22 cellular contexts compared by ENCODE assay signal in genomic region chr4:154560824-154561231, GRCh38. TPM values are rescaled to one million over a fixed set of nuclear protein-coding genes. Genes with fewer than 3 reads are reported as not detected.
DNase-seq lines count a peak whose midpoint lies in the region; ATAC-seq, FAIRE-seq and TF ChIP-seq lines count a peak whose summit lies in the region.
"Had no signal": no experiment of that assay in that cellular context is flagged by ENCODE, and none has a peak within 500 bp of the region (broad histone marks: within the 10 kb centered on the region; RNA-seq: fewer than 3 reads in every experiment).

No MANE protein-coding gene starts in this region.

- H4K20me1 ChIP-seq in fibroblast of lung (ENCODE audit: control insufficient read depth, extremely low read depth, insufficient read depth, low read length) (no peaks in the 10 kb centered on the region), osteoblast (ENCODE audit: insufficient read depth, low read length) (no peaks in the 10 kb centered on the region)
- H4K20me1 ChIP-seq: BLaER1 had no signal

- H3K4me3 Mint-ChIP-seq in glutamatergic neuron (ENCODE audit: unreplicated experiment): no peak overlapping the region
- no peak overlapping the region for H3K4me3 Mint-ChIP-seq in natural killer cell
- H3K4me3 Mint-ChIP-seq: activated CD8-positive, alpha-beta T cell treated with anti-CD3 and anti-CD28 coated beads, Interleukin-2, amount 10 ng/mL, durations not matched to agents 7 days and 5 days; GM23338; mesothelial cell of epicardium had no signal

- no peak for ATAC-seq in left colon
- ATAC-seq in natural killer cell: no peak
- ATAC-seq: activated CD8-positive, alpha-beta T cell treated with anti-CD3 and anti-CD28 coated beads, Interleukin-2, amount 10 ng/mL, durations not matched to agents 7 days and 5 days; GM23338 had no signal

- no peaks in the 10 kb centered on the region for H3K4me1 ChIP-seq in fibroblast of lung (ENCODE audit: control insufficient read depth, extremely low read depth, insufficient read depth, low read length)
- H3K4me1 ChIP-seq in osteoblast (ENCODE audit: insufficient read depth, low read length): peaks cover 17% of the 10 kb centered on the region
- H3K4me1 ChIP-seq: BLaER1, tibial nerve had no signal

- H3K27ac ChIP-seq in fibroblast of lung (ENCODE audit: insufficient read depth, low read length) (no peak overlapping the region), osteoblast (ENCODE audit: low read depth, low read length) (no peak overlapping the region)
- H3K27ac ChIP-seq: BLaER1, epithelial cell of prostate, tibial nerve had no signal

- FAIRE-seq in RCC 7860 (lab: Jason Lieb, UNC): peak; percentile 60
- FAIRE-seq: GM19239 had no signal

- no peaks in the 10 kb centered on the region for H3K36me3 Mint-ChIP-seq in glutamatergic neuron (ENCODE audit: unreplicated experiment)
- H3K36me3 Mint-ChIP-seq in natural killer cell: no peaks in the 10 kb centered on the region
- H3K36me3 Mint-ChIP-seq: mesothelial cell of epicardium had no signal

- H3K27me3 Mint-ChIP-seq in glutamatergic neuron (ENCODE audit: unreplicated experiment) (peaks cover 1% of the 10 kb centered on the region), natural killer cell (ENCODE audit: low read depth in 2 of 2) (peaks cover 3 to 17% of the 10 kb centered on the region in 2 donors)

- H3K4me1 Mint-ChIP-seq in glutamatergic neuron (ENCODE audit: low read depth, unreplicated experiment) (no peaks in the 10 kb centered on the region), natural killer cell (no peaks in the 10 kb centered on the region)
- H3K4me1 Mint-ChIP-seq: GM23338 had no signal

- H3K4me2 ChIP-seq in fibroblast of lung (ENCODE audit: extremely low read depth, insufficient read depth, low read length) (no peak overlapping the region), osteoblast (ENCODE audit: insufficient read depth, low read length) (peak overlapping the region; percentile 11)
- H3K4me2 ChIP-seq: BLaER1, GM23338 had no signal

- no peaks in the 10 kb centered on the region for H3K9me3 Mint-ChIP-seq in glutamatergic neuron (ENCODE audit: unreplicated experiment)
- H3K9me3 Mint-ChIP-seq in natural killer cell: no peaks in the 10 kb centered on the region
- H3K9me3 Mint-ChIP-seq: GM23338, mesothelial cell of epicardium had no signal

- peak; percentile 30 for DNase-seq in Daoy (ENCODE audit: low read depth)
- peak; percentile 72 for DNase-seq in RCC 7860 (ENCODE audit: low spot score)
- DNase-seq in fibroblast of lung (ENCODE audit: low read depth in 2 of 2): peak; percentile 32 to 98
- DNase-seq in osteoblast (ENCODE audit: insufficient read length, low spot score, missing footprints): no peak
- no peak for DNase-seq in glutamatergic neuron
- no peak for DNase-seq in left colon
- DNase-seq in natural killer cell: no peak
- no peak for DNase-seq in NCI-H2171 (lab: John Stamatoyannopoulos, UW)
- DNase-seq: activated CD8-positive, alpha-beta T cell treated with anti-CD3 and anti-CD28 coated beads, Interleukin-2, amount 10 ng/mL, durations not matched to agents 7 days and 5 days; activated gamma-delta T cell; DMS79; NK-92 treated with Interleukin-12 subunit alpha and Interleukin-12 subunit beta, amount 100 ng/mL, for 24 hours; stimulated activated CD4-positive, alpha-beta T cell treated with anti-CD3 and anti-CD28 coated beads, Interleukin-15, amount 100 ng/mL, for 24 hours had no signal

- H3K9ac ChIP-seq in fibroblast of lung (ENCODE audit: insufficient read depth, low read length): no peak overlapping the region
- H3K9ac ChIP-seq: BLaER1 had no signal

- intact Hi-C loops in left colon (cut with DNase I, micrococcal nuclease) (no loop called here), natural killer cell (cut with micrococcal nuclease) (no loop called here)

- H3K9me3 ChIP-seq in fibroblast of lung (ENCODE audit: control insufficient read depth, insufficient read depth, low read depth, low read length) (no peaks in the 10 kb centered on the region), osteoblast (ENCODE audit: low read depth, low read length) (no peaks in the 10 kb centered on the region)
- H3K9me3 ChIP-seq: BLaER1, tibial nerve had no signal

- H3K27ac Mint-ChIP-seq in glutamatergic neuron (ENCODE audit: unreplicated experiment): no peak overlapping the region
- H3K27ac Mint-ChIP-seq in natural killer cell: no peak overlapping the region
- H3K27ac Mint-ChIP-seq: activated CD8-positive, alpha-beta T cell treated with anti-CD3 and anti-CD28 coated beads, Interleukin-2, amount 10 ng/mL, durations not matched to agents 7 days and 5 days; GM23338 had no signal

- H3K27me3 ChIP-seq in fibroblast of lung (ENCODE audit: control insufficient read depth, insufficient read depth, low read length) (no peaks in the 10 kb centered on the region), osteoblast (ENCODE audit: insufficient read depth, low read length) (no peaks in the 10 kb centered on the region)
- H3K27me3 ChIP-seq: BLaER1, tibial nerve had no signal

- no peak overlapping the region for H2AFZ ChIP-seq in fibroblast of lung (ENCODE audit: low read length)
- no peak overlapping the region for H2AFZ ChIP-seq in osteoblast (ENCODE audit: low read length)
- H2AFZ ChIP-seq: GM23338 had no signal

- TF ChIP-seq CTCF in fibroblast of lung (conservative IDR thresholded peaks at IDR 0.05 in 1 of 2, IDR thresholded peaks at IDR 0.05 in 1 of 2; ENCODE audit: low read depth in 1 of 2, low read length in 2 of 2) (no peak), osteoblast (IDR thresholded peaks at IDR 0.05; ENCODE audit: extremely low read depth, low read depth, low read length) (no peak), glutamatergic neuron (IDR thresholded peaks at IDR 0.05; ENCODE audit: partially characterized antibody, unreplicated experiment) (no peak), natural killer cell (IDR thresholded peaks at IDR 0.05) (no peak)

- H3K36me3 ChIP-seq in fibroblast of lung (ENCODE audit: control insufficient read depth, insufficient read depth, low read length) (no peaks in the 10 kb centered on the region), osteoblast (ENCODE audit: insufficient read depth, low read length) (no peaks in the 10 kb centered on the region)
- H3K36me3 ChIP-seq: BLaER1, tibial nerve had no signal

- H3K79me2 ChIP-seq in fibroblast of lung (ENCODE audit: control insufficient read depth, insufficient read depth, low read length): no peaks in the 10 kb centered on the region
- no peaks in the 10 kb centered on the region for H3K79me2 ChIP-seq in osteoblast (ENCODE audit: insufficient read depth, low read length)

- no peak overlapping the region for H3K4me3 ChIP-seq in fibroblast of lung (replicated peaks in 1 of 4; ENCODE audit: control extremely low read depth in 1 of 4, insufficient read depth in 1 of 4, low read depth in 3 of 4, low read length in 4 of 4)
- no peak overlapping the region for H3K4me3 ChIP-seq in osteoblast (ENCODE audit: insufficient read depth, low read length)
- H3K4me3 ChIP-seq: BLaER1, GM23338, tibial nerve had no signal

RNA-seq across cellular contexts. Expression of gene FGB, which starts 2.0 kb away (rescaled TPM):
- not detected in 2 replicates for total RNA-seq in Daoy (2014; rRNA removed; shearing (Covaris generic))
- total RNA-seq in fibroblast of lung (not detected in 2 replicates), osteoblast (not detected in 2 replicates), glutamatergic neuron (ENCODE audit: unreplicated experiment) (not detected), left colon (not detected), natural killer cell (not detected)
- polyA plus RNA-seq in fibroblast of lung: not detected in 2 replicates
- not detected in 2 replicates for polyA plus RNA-seq in fibroblast of lung (2012)
- polyA minus RNA-seq in fibroblast of lung (ENCODE audit: low replicate concordance): not detected in 2 replicates
- total RNA-seq: activated CD8-positive, alpha-beta T cell treated with anti-CD3 and anti-CD28 coated beads, Interleukin-2, amount 10 ng/mL, durations not matched to agents 7 days and 5 days; cardiac septum; GM23338; osteocyte; SK-MEL-5; tibial nerve had no signal
- polyA plus RNA-seq: GM23338 had no signal

RNA-seq across cellular contexts. Expression of gene PLRG1, which starts 10.6 kb away (rescaled TPM):
- total RNA-seq in Daoy (2014; rRNA removed; shearing (Covaris generic)): 45.7 and 58.4 TPM in 2 replicates
- 72.5 and 73.4 TPM in 2 replicates for total RNA-seq in fibroblast of lung
- 101 and 123 TPM in 2 replicates for polyA plus RNA-seq in fibroblast of lung
- polyA plus RNA-seq in fibroblast of lung (2012): 60.3 and 79.4 TPM in 2 replicates
- polyA minus RNA-seq in fibroblast of lung (ENCODE audit: low replicate concordance): 42.0 and 55.7 TPM in 2 replicates
- total RNA-seq in osteoblast: 79.9 and 81.8 TPM in 2 replicates
- 79.7 TPM for total RNA-seq in glutamatergic neuron (ENCODE audit: unreplicated experiment)
- total RNA-seq in left colon: 10 to 100 TPM; 57.4 to 57.9 TPM
- total RNA-seq in natural killer cell: 10 to 100 TPM; 46.1 to 62.3 (median 54.6) TPM

RNA-seq across cellular contexts. Expression of gene FGA, which starts 29.7 kb away (rescaled TPM):
- total RNA-seq in Daoy (2014; rRNA removed; shearing (Covaris generic)): not detected in 2 replicates
- total RNA-seq in fibroblast of lung: not detected in 2 replicates
- polyA plus RNA-seq in fibroblast of lung: not detected in 2 replicates
- polyA plus RNA-seq in fibroblast of lung (2012): not detected in 2 replicates
- polyA minus RNA-seq in fibroblast of lung (ENCODE audit: low replicate concordance): not detected in 2 replicates
- not detected in 2 replicates for total RNA-seq in osteoblast
- total RNA-seq in glutamatergic neuron (ENCODE audit: unreplicated experiment): not detected
- total RNA-seq in left colon: not detected
- total RNA-seq in natural killer cell: not detected
- total RNA-seq: activated CD8-positive, alpha-beta T cell treated with anti-CD3 and anti-CD28 coated beads, Interleukin-2, amount 10 ng/mL, durations not matched to agents 7 days and 5 days; cardiac septum; GM23338; mesothelial cell of epicardium; osteocyte; SK-MEL-5 had no signal
- polyA plus RNA-seq: GM23338 had no signal

RNA-seq across cellular contexts. Expression of gene FGG, which starts 51.6 kb away (rescaled TPM):
- total RNA-seq in Daoy (2014; rRNA removed; shearing (Covaris generic)): not detected in 2 replicates
- total RNA-seq in fibroblast of lung (not detected in 2 replicates), osteoblast (not detected in 2 replicates), glutamatergic neuron (ENCODE audit: unreplicated experiment) (not detected), left colon (not detected), natural killer cell (not detected)
- polyA plus RNA-seq in fibroblast of lung: not detected in 2 replicates
- not detected in 2 replicates for polyA plus RNA-seq in fibroblast of lung (2012)
- polyA minus RNA-seq in fibroblast of lung (ENCODE audit: low replicate concordance): not detected in 2 replicates
- total RNA-seq: activated CD8-positive, alpha-beta T cell treated with anti-CD3 and anti-CD28 coated beads, Interleukin-2, amount 10 ng/mL, durations not matched to agents 7 days and 5 days; cardiac septum; GM23338; osteocyte; tibial nerve had no signal
- polyA plus RNA-seq: GM23338 had no signal

Comparison
In these comparisons a context has a peak if more than half of its experiments do, and no peak if none do; other contexts are left out.
1. DNase-seq: peak in Daoy (single experiment), RCC 7860 (single experiment) and fibroblast of lung (2 of 2); none in osteoblast (single experiment), glutamatergic neuron (single experiment), left colon (0 of 2), natural killer cell (single experiment) and NCI-H2171 (single experiment).